In genomic region chr3:140164156-140164555, GRCh38 we compare ENCODE assay signal across 31 cellular contexts.
"Had no signal": no experiment of that assay in that cellular context is flagged by ENCODE, and none has a peak within 500 bp of the region (broad histone marks: within the 10 kb centered on the region; RNA-seq: fewer than 3 reads in every experiment).

No MANE protein-coding gene starts in this region.

- H3K4me3 ChIP-seq: adrenal gland, ascending aorta, body of pancreas, breast epithelium, cardiac muscle cell had no signal

- H3K4me1 ChIP-seq: adrenal gland, ascending aorta, body of pancreas, breast epithelium had no signal

- DNase-seq: activated effector memory CD4-positive, alpha-beta T cell treated with anti-CD3 and anti-CD28 coated beads, Interleukin-2, amount 50 U/mL, for 16 hours; activated effector memory CD4-positive, alpha-beta T cell treated with Interleukin-2 at 50 U/mL for 16 hours; activated gamma-delta T cell; activated gamma-delta T cell treated with Interleukin-2 at 50 U/mL for 16 hours; activated naive CD4-positive, alpha-beta T cell; activated naive CD4-positive, alpha-beta T cell treated with anti-CD3 and anti-CD28 coated beads for 36 hours; activated naive CD4-positive, alpha-beta T cell treated with anti-CD3 and anti-CD28 coated beads, Interleukin-2, amount 10 ng/mL, durations not matched to agents 7 days and 5 days; activated naive CD4-positive, alpha-beta T cell treated with anti-CD3 and anti-CD28 coated beads, Interleukin-2, amount 50 U/mL, for 16 hours; activated naive CD4-positive, alpha-beta T cell treated with Interleukin-2 at 50 U/mL for 16 hours; activated naive CD8-positive, alpha-beta T cell treated with anti-CD3 and anti-CD28 coated beads for 36 hours; activated naive CD8-positive, alpha-beta T cell treated with anti-CD3 and anti-CD28 coated beads, Interleukin-2, amount 10 ng/mL, durations not matched to agents 7 days and 5 days; activated naive CD8-positive, alpha-beta T cell treated with anti-CD3 and anti-CD28 coated beads, Interleukin-2, amount 50 U/mL, for 24 hours; activated T-cell treated with anti-CD3 and anti-CD28 coated beads, Interleukin-2, amount 50 U/mL, for 24 hours; activated T-cell treated with anti-CD3 and anti-CD28 coated beads, Interleukin-2, amount 50 U/mL, for 4 hours; activated T-cell treated with anti-CD3 and anti-CD28 coated beads, Interleukin-2, amount 50 U/mL, for 48 hours; activated T-cell treated with anti-CD3 and anti-CD28 coated beads, Interleukin-2, amount 50 U/mL, for 72 hours; adrenal gland; amniotic stem cell; amygdala; anterior cingulate cortex; aorta; body of pancreas; brain microvascular endothelial cell; caudate nucleus; central memory CD4-positive, alpha-beta T cell; cerebellar nuclear complex had no signal

- FAIRE-seq: astrocyte, bronchial epithelial cell had no signal

- H3K9me3 ChIP-seq: adrenal gland, ascending aorta, body of pancreas, breast epithelium had no signal

- H3K27me3 ChIP-seq: adrenal gland, ascending aorta, body of pancreas, brain microvascular endothelial cell, breast epithelium, cardiac muscle cell had no signal

- H3K36me3 ChIP-seq: adrenal gland, ascending aorta, brain microvascular endothelial cell, breast epithelium, cardiac muscle cell had no signal

- H3K27ac ChIP-seq: adrenal gland, ascending aorta, body of pancreas, brain microvascular endothelial cell, breast epithelium, cardiac muscle cell had no signal
